23 cellular contexts compared by ENCODE assay signal in the genomic region with DNA sequence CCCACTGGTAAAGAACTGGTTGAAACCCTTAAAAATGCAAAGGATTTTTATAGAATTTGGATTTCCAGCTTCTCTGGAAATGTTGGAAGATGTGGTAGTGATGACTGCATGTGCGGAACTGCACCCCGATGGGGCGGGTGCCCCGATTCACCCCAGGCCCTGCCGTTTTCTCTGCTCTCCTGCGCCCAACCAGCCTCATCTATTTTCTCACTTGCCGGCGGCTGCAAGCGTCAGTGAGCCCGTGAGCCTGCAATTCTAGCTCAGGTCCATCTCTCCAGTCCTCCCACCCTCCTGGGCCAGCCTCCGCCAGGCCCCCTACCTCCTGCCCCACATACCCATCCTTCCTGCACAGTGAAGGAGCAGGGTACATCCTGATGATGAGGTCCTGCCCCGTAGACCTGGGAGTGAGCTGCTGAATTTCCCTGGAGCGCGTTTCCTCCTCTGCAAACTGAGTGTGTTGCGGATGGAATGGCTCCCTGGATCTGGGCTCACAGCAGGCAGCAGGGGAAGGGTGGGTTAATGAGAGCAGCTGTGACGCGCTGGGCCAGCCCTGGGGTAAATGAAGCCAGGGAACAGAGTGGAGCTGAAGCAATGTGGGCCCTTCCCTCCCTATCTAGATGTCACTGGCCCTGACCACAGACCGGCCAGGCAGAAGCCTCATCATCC. TPM values are rescaled to one million over a fixed set of nuclear protein-coding genes. Genes with fewer than 3 reads are reported as not detected.
A peak's percentile ranks its signal among the peaks of the same experiment; 100 is the strongest.
DNase-seq lines count a peak whose midpoint lies in the region; ATAC-seq and TF ChIP-seq lines count a peak whose summit lies in the region.
"Had no signal": no experiment of that assay in that cellular context is flagged by ENCODE, and none has a peak within 500 bp of the region (broad histone marks: within the 10 kb centered on the region; RNA-seq: fewer than 3 reads in every experiment).

No MANE protein-coding gene starts in this region.

- H3K4me1 Mint-ChIP-seq in chondrocyte (ENCODE audit: low read depth) (peaks cover 4% of the 10 kb centered on the region), glutamatergic neuron (ENCODE audit: low read depth, unreplicated experiment) (peaks cover 5% of the 10 kb centered on the region)

- H3K9me3 Mint-ChIP-seq in chondrocyte (ENCODE audit: low read depth) (peaks cover 9% of the 10 kb centered on the region), glutamatergic neuron (ENCODE audit: unreplicated experiment) (peaks cover 3% of the 10 kb centered on the region)

- H3K4me3 Mint-ChIP-seq in chondrocyte (ENCODE audit: unreplicated experiment) (no peak overlapping the region), glutamatergic neuron (ENCODE audit: unreplicated experiment) (no peak overlapping the region)
- H3K4me3 Mint-ChIP-seq: CD8-positive, alpha-beta T cell had no signal

- H3K36me3 Mint-ChIP-seq in chondrocyte (ENCODE audit: low read depth) (peaks cover 2% of the 10 kb centered on the region), glutamatergic neuron (ENCODE audit: unreplicated experiment) (peaks cover 7% of the 10 kb centered on the region)
- H3K36me3 Mint-ChIP-seq: CD8-positive, alpha-beta T cell had no signal

- H3K27me3 ChIP-seq in left ventricle myocardium inferior (ENCODE audit: low read depth) (peaks cover 24% of the 10 kb centered on the region), sigmoid colon (peaks cover 0 to 27% (median 0%) of the 10 kb centered on the region in 3 donors)
- H3K27me3 ChIP-seq: SJCRH30 had no signal

- intact Hi-C loops in Right ventricle myocardium inferior (cut with DNase I) = no loop called here
- intact Hi-C loops in left ventricle myocardium inferior (cut with micrococcal nuclease) = no loop called here
- intact Hi-C loops in sigmoid colon (cut with DNase I) = no loop called here

- TF ChIP-seq EP300 in sigmoid colon (IDR thresholded peaks at IDR 0.05) = no peak

- no peak for TF ChIP-seq POLR2A in sigmoid colon (IDR thresholded peaks at IDR 0.05)

- DNase-seq in Right ventricle myocardium inferior (ENCODE audit: missing footprints) (peak; percentile 11), left ventricle myocardium inferior (no peak), NCI-H69 (lab: John Stamatoyannopoulos, UW) (peak; percentile 25), chondrocyte (ENCODE audit: low spot score) (peak; percentile 77), sigmoid colon (peak; percentile 57), glutamatergic neuron (no peak)
- DNase-seq in stimulated activated naive CD4-positive, alpha-beta T cell treated with Interleukin-2 at 50 U/mL for 16 hours (lab: John Stamatoyannopoulos, UW) = no peak
- DNase-seq: Caco-2; CD8-positive, alpha-beta T cell; GDM1; H7; Karpas-422; NCI-H1092; NCI-H1436 treated with DMSO at 0.1 percent for 48 hours; NCI-H2029; NCI-H2227 treated with DMSO at 0.1 percent for 48 hours; NCI-H526 treated with DMSO at 0.1 percent for 48 hours; SJCRH30 had no signal

- H3K27ac Mint-ChIP-seq in chondrocyte (ENCODE audit: unreplicated experiment) = no peak overlapping the region
- H3K27ac Mint-ChIP-seq in glutamatergic neuron (ENCODE audit: unreplicated experiment) = no peak overlapping the region
- H3K27ac Mint-ChIP-seq: CD8-positive, alpha-beta T cell had no signal

- TF ChIP-seq CTCF in left ventricle myocardium inferior (IDR thresholded peaks at IDR 0.05; ENCODE audit: borderline replicate concordance) (no peak), chondrocyte (IDR thresholded peaks at IDR 0.05) (no peak), sigmoid colon (IDR thresholded peaks at IDR 0.05) (no peak), glutamatergic neuron (IDR thresholded peaks at IDR 0.05; ENCODE audit: partially characterized antibody, unreplicated experiment) (no peak)

- H3K36me3 ChIP-seq in left ventricle myocardium inferior (no peaks in the 10 kb centered on the region), sigmoid colon (no peaks in the 10 kb centered on the region)
- H3K36me3 ChIP-seq: SJCRH30 had no signal

- H3K27ac ChIP-seq in left ventricle myocardium inferior (replicated peaks) (no peak overlapping the region), sigmoid colon (no peak overlapping the region)
- H3K27ac ChIP-seq: C4-2B, GM23248, RWPE1, SJCRH30 had no signal

- H3K4me1 ChIP-seq in left ventricle myocardium inferior (peaks cover 8% of the 10 kb centered on the region), sigmoid colon (peaks cover 0 to 9% (median 7%) of the 10 kb centered on the region in 4 donors)
- H3K4me1 ChIP-seq: SJCRH30 had no signal

- H3K27me3 Mint-ChIP-seq in chondrocyte (ENCODE audit: low read depth) (peaks cover 19% of the 10 kb centered on the region), glutamatergic neuron (ENCODE audit: unreplicated experiment) (peaks cover 9% of the 10 kb centered on the region)

- H3K9me3 ChIP-seq in left ventricle myocardium inferior (replicated peaks) = peaks cover 9% of the 10 kb centered on the region
- H3K9me3 ChIP-seq in sigmoid colon = no peaks in the 10 kb centered on the region
- H3K9me3 ChIP-seq: SJCRH30 had no signal

- ATAC-seq in Right ventricle myocardium inferior = no peak
- ATAC-seq: CD8-positive, alpha-beta T cell; GM12878; HepG2 had no signal

- H3K4me3 ChIP-seq in left ventricle myocardium inferior (no peak overlapping the region), sigmoid colon (no peak overlapping the region)
- H3K4me3 ChIP-seq: GM12878, GM23248, SJCRH30 had no signal

- 79 to 82% methylated on average over 18 of the region's 18 CpGs for WGBS in sigmoid colon, 2 donors

RNA-seq across cellular contexts. Expression of a gene that starts 45.9 kb away (rescaled TPM):
- total RNA-seq in Right ventricle myocardium inferior (34.5 TPM), left ventricle myocardium inferior (34.0 TPM), chondrocyte (40.0 to 49.1 TPM (median 43.8 TPM) in 3 replicates), sigmoid colon (10 to 100 TPM; 26.0 to 66.5 (median 41.6) TPM), glutamatergic neuron (ENCODE audit: unreplicated experiment) (89.7 TPM)
- polyA plus RNA-seq in sigmoid colon = 100 to 1,000 TPM in 1 of 3 donors, 10 to 100 TPM in 2; 46.2 to 121 (median 47.6) TPM

Comparison
In these comparisons a context has a peak if more than half of its experiments do, and no peak if none do; other contexts are left out.
1. DNase-seq: peak in Right ventricle myocardium inferior (single experiment), NCI-H69 (single experiment), chondrocyte (single experiment) and sigmoid colon (single experiment); none in left ventricle myocardium inferior (single experiment), stimulated activated naive CD4-positive, alpha-beta T cell treated with Interleukin-2 at 50 U/mL for 16 hours (single experiment) and glutamatergic neuron (single experiment).